9 cellular contexts compared by ENCODE assay signal in the genomic region with DNA sequence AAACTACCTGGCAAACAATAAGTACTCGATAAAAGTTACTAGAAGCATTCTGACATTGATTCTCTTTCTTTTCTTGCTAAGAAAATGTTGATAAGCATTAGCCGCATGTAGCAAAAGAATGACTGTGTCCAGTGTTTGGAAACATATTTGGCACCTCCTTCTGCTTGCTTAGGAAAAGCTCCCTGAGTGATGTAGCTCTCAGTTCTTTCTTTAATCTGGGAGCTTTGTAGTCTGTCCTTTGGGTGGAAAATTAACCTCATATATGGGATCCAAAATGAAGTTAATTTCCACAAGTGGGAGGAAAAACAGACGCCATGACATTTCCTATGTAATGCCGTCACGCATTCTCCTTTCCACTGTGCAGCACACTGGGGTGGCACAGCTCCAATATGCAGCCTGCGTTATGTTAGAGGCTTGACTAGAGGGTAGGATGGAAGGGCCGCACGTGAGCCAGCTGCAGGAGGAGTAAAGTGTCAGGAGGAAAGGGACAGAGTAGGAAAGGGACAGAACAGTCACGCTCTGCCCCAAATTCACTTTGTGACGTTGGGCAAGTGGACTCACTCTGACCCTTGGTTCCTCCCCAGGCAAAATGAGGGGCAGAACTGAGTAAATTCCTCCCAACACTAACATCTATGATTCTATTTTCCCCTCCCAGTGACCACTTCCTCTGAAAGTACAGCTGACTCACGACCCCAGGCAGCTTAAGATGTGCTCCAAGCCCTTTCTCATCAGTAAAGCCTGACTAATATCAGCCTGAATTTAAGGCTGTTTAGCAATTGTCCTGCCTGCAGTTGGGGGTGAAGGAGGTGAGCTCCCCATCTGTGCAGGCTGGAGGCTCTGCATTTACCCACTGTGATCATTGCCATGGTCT.
A peak's percentile ranks its signal among the peaks of the same experiment; 100 is the strongest.
DNase-seq lines count a peak whose midpoint lies in the region; ATAC-seq lines count a peak whose summit lies in the region.
"Had no signal": no experiment of that assay in that cellular context is flagged by ENCODE, and none has a peak within 500 bp of the region (broad histone marks: within the 10 kb centered on the region; RNA-seq: fewer than 3 reads in every experiment).

No MANE protein-coding gene starts in this region.

- intact Hi-C loops in activated CD4-positive, alpha-beta T cell treated with anti-CD3 and anti-CD28 coated beads for 36 hours (cut with DNase I, micrococcal nuclease): no loop called here

- H3K27ac Mint-ChIP-seq in activated CD4-positive, alpha-beta T cell treated with anti-CD3 and anti-CD28 coated beads for 36 hours: no peak overlapping the region
- H3K27ac Mint-ChIP-seq in activated CD4-positive, alpha-beta T cell treated with anti-CD3 and anti-CD28 coated beads, Interleukin-2, amount 10 ng/mL, durations not matched to agents 7 days and 5 days: no peak overlapping the region
- H3K27ac Mint-ChIP-seq in stimulated activated naive B cell treated with anti-CD40 and anti-IgM and Interleukin-4, amounts not matched to agents 10 μg/mL and 1 μg/mL and 100 μg/mL, for 72 hours: no peak overlapping the region

- H3K27me3 Mint-ChIP-seq in activated CD4-positive, alpha-beta T cell treated with anti-CD3 and anti-CD28 coated beads for 36 hours: peaks cover 13% of the 10 kb centered on the region
- H3K27me3 Mint-ChIP-seq in activated CD4-positive, alpha-beta T cell treated with anti-CD3 and anti-CD28 coated beads, Interleukin-2, amount 10 ng/mL, durations not matched to agents 7 days and 5 days: peaks cover 15% of the 10 kb centered on the region
- H3K27me3 Mint-ChIP-seq in stimulated activated naive B cell treated with anti-CD40 and anti-IgM and Interleukin-4, amounts not matched to agents 10 μg/mL and 1 μg/mL and 100 μg/mL, for 72 hours: peaks cover 20 to 21% of the 10 kb centered on the region in 2 donors
- H3K27me3 Mint-ChIP-seq: CD4-positive, CD25-positive, alpha-beta regulatory T cell had no signal

- H3K36me3 Mint-ChIP-seq in activated CD4-positive, alpha-beta T cell treated with anti-CD3 and anti-CD28 coated beads for 36 hours (ENCODE audit: low read depth): no peaks in the 10 kb centered on the region
- no peaks in the 10 kb centered on the region for H3K36me3 Mint-ChIP-seq in activated CD4-positive, alpha-beta T cell treated with anti-CD3 and anti-CD28 coated beads, Interleukin-2, amount 10 ng/mL, durations not matched to agents 7 days and 5 days (ENCODE audit: low read depth)
- H3K36me3 Mint-ChIP-seq in stimulated activated naive B cell treated with anti-CD40 and anti-IgM and Interleukin-4, amounts not matched to agents 10 μg/mL and 1 μg/mL and 100 μg/mL, for 72 hours: no peaks in the 10 kb centered on the region
- H3K36me3 Mint-ChIP-seq: CD4-positive, CD25-positive, alpha-beta regulatory T cell had no signal

- ATAC-seq in activated CD4-positive, alpha-beta T cell treated with anti-CD3 and anti-CD28 coated beads for 36 hours: peak; percentile 80
- ATAC-seq in stimulated activated naive B cell treated with anti-CD40 and anti-IgM and Interleukin-4, amounts not matched to agents 10 μg/mL and 1 μg/mL and 100 μg/mL, for 72 hours (replicated peaks): peak; percentile 65 to 71
- ATAC-seq in GM19023 (IDR thresholded peaks at IDR 0.05; ENCODE audit: unreplicated experiment): no peak

- POLR2A ChIA-PET in activated CD4-positive, alpha-beta T cell treated with anti-CD3 and anti-CD28 coated beads for 36 hours (lab: Charles Lee): no interaction called here
- POLR2A ChIA-PET in activated CD4-positive, alpha-beta T cell treated with anti-CD3 and anti-CD28 coated beads, Interleukin-2, amount 10 ng/mL, durations not matched to agents 7 days and 5 days (lab: Charles Lee): no interaction called here

- DNase-seq in activated CD4-positive, alpha-beta T cell treated with anti-CD3 and anti-CD28 coated beads for 36 hours: peak; percentile 27
- DNase-seq in activated CD4-positive, alpha-beta T cell treated with anti-CD3 and anti-CD28 coated beads, Interleukin-2, amount 10 ng/mL, durations not matched to agents 7 days and 5 days: no peak
- DNase-seq in NOMO-1 treated with dmso at 0.1 percent for 144 hours (lab: John Stamatoyannopoulos, UW; ENCODE audit: unreplicated experiment) (peak; percentile 16), fibroblast of peridontal ligament (ENCODE audit: extremely low read depth) (peak; percentile 86), KG1 (lab: John Stamatoyannopoulos, UW) (no peak), activated gamma-delta T cell treated with Interleukin-2 at 50 U/mL for 16 hours (no peak)
- no peak for DNase-seq in stimulated activated naive B cell treated with anti-CD40 and anti-IgM and Interleukin-4, amounts not matched to agents 10 μg/mL and 1 μg/mL and 100 μg/mL, for 72 hours
- DNase-seq: CD4-positive, CD25-positive, alpha-beta regulatory T cell had no signal

- CTCF ChIA-PET in activated CD4-positive, alpha-beta T cell treated with anti-CD3 and anti-CD28 coated beads for 36 hours (lab: Charles Lee): interaction anchor here (2.0 to 3.5 kb wide), 2 partner anchors 14 to 179 kb away, joined by 4 to 13 read pairs; no protein-coding TSS in a partner anchor
- CTCF ChIA-PET in activated CD4-positive, alpha-beta T cell treated with anti-CD3 and anti-CD28 coated beads, Interleukin-2, amount 10 ng/mL, durations not matched to agents 7 days and 5 days (lab: Charles Lee): interaction anchor here (1.5 kb wide), 1 partner anchor 11 kb away, joined by 3 read pairs; no protein-coding TSS in a partner anchor

- no peaks in the 10 kb centered on the region for H3K4me1 Mint-ChIP-seq in activated CD4-positive, alpha-beta T cell treated with anti-CD3 and anti-CD28 coated beads for 36 hours
- H3K4me1 Mint-ChIP-seq in activated CD4-positive, alpha-beta T cell treated with anti-CD3 and anti-CD28 coated beads, Interleukin-2, amount 10 ng/mL, durations not matched to agents 7 days and 5 days: peaks cover 2% of the 10 kb centered on the region
- H3K4me1 Mint-ChIP-seq in stimulated activated naive B cell treated with anti-CD40 and anti-IgM and Interleukin-4, amounts not matched to agents 10 μg/mL and 1 μg/mL and 100 μg/mL, for 72 hours: peaks cover 3 to 6% of the 10 kb centered on the region in 2 donors
- H3K4me1 Mint-ChIP-seq: CD4-positive, CD25-positive, alpha-beta regulatory T cell had no signal

- H3K9me3 Mint-ChIP-seq in activated CD4-positive, alpha-beta T cell treated with anti-CD3 and anti-CD28 coated beads for 36 hours (ENCODE audit: low read depth): no peaks in the 10 kb centered on the region
- H3K9me3 Mint-ChIP-seq in activated CD4-positive, alpha-beta T cell treated with anti-CD3 and anti-CD28 coated beads, Interleukin-2, amount 10 ng/mL, durations not matched to agents 7 days and 5 days: no peaks in the 10 kb centered on the region
- H3K9me3 Mint-ChIP-seq in stimulated activated naive B cell treated with anti-CD40 and anti-IgM and Interleukin-4, amounts not matched to agents 10 μg/mL and 1 μg/mL and 100 μg/mL, for 72 hours: peaks cover 0 to 3% of the 10 kb centered on the region in 2 donors
- H3K9me3 Mint-ChIP-seq: CD4-positive, CD25-positive, alpha-beta regulatory T cell had no signal

- no peak overlapping the region for H3K4me3 Mint-ChIP-seq in activated CD4-positive, alpha-beta T cell treated with anti-CD3 and anti-CD28 coated beads for 36 hours
- H3K4me3 Mint-ChIP-seq in activated CD4-positive, alpha-beta T cell treated with anti-CD3 and anti-CD28 coated beads, Interleukin-2, amount 10 ng/mL, durations not matched to agents 7 days and 5 days: no peak overlapping the region
- no peak overlapping the region for H3K4me3 Mint-ChIP-seq in stimulated activated naive B cell treated with anti-CD40 and anti-IgM and Interleukin-4, amounts not matched to agents 10 μg/mL and 1 μg/mL and 100 μg/mL, for 72 hours
- H3K4me3 Mint-ChIP-seq: CD4-positive, CD25-positive, alpha-beta regulatory T cell had no signal

Comparison
In these comparisons a context has a peak if more than half of its experiments do, and no peak if none do; other contexts are left out.
1. DNase-seq: peak in activated CD4-positive, alpha-beta T cell treated with anti-CD3 and anti-CD28 coated beads for 36 hours (single experiment), NOMO-1 treated with dmso at 0.1 percent for 144 hours (single experiment) and fibroblast of peridontal ligament (single experiment); none in activated CD4-positive, alpha-beta T cell treated with anti-CD3 and anti-CD28 coated beads, Interleukin-2, amount 10 ng/mL, durations not matched to agents 7 days and 5 days (single experiment), stimulated activated naive B cell treated with anti-CD40 and anti-IgM and Interleukin-4, amounts not matched to agents 10 μg/mL and 1 μg/mL and 100 μg/mL, for 72 hours (single experiment), KG1 (single experiment) and activated gamma-delta T cell treated with Interleukin-2 at 50 U/mL for 16 hours (single experiment).